Comparison of ENCODE assay signal across 1 cellular context in genomic region chr10:87095241-87095945, GRCh38.
A peak's percentile ranks its signal among the peaks of the same experiment; 100 is the strongest.
TF ChIP-seq lines count a peak whose summit lies in the region.

No MANE protein-coding gene starts in this region.

TF ChIP-seq in K562, 482 proteins besides CTCF, POLR2A, EP300 and RAD21 (continued from another document and continues in another):
- TF ChIP-seq MGA (IDR thresholded peaks at IDR 0.05) (peak; percentile 65), ZNF707 (CRISPR knock-in tag; conservative IDR thresholded peaks at IDR 0.05) (no peak), ZBTB7A (IDR thresholded peaks at IDR 0.05; ENCODE audit: borderline replicate concordance, control insufficient read depth, low read depth, low read length) (peak; percentile 80), ZNF134 (CRISPR knock-in tag; conservative IDR thresholded peaks at IDR 0.05) (peak; percentile 59), GATAD2A (IDR thresholded peaks at IDR 0.05) (no peak), EGR1 (conservative IDR thresholded peaks at IDR 0.05) (peak; percentile 82), NR4A1 (CRISPR knock-in tag; IDR thresholded peaks at IDR 0.05) (no peak), NR4A1 (tag; IDR thresholded peaks at IDR 0.05) (no peak), BDP1 (IDR thresholded peaks at IDR 0.05; ENCODE audit: insufficient read depth, insufficient read length) (no peak), MEF2A (IDR thresholded peaks at IDR 0.05; ENCODE audit: control insufficient read depth, low read depth, low read length) (no peak), GTF2F1 (IDR thresholded peaks at IDR 0.05; ENCODE audit: low read depth, low read length) (no peak), CREB1 (IDR thresholded peaks at IDR 0.05) (0 out of 2 replicates have a peak, but pooled peaks have one; percentile 45), CREB1 (CRISPR knock-in tag; IDR thresholded peaks at IDR 0.05) (peak; percentile 72), HDAC8 (tag; IDR thresholded peaks at IDR 0.05) (no peak), USF1 (CRISPR knock-in tag; IDR thresholded peaks at IDR 0.05) (peak; percentile 79), PHF21A (IDR thresholded peaks at IDR 0.05; ENCODE audit: borderline replicate concordance, low read depth) (no peak), KAT8 (IDR thresholded peaks at IDR 0.05; ENCODE audit: low read depth) (no peak), MCM2 (IDR thresholded peaks at IDR 0.05; ENCODE audit: low read depth) (no peak), FIP1L1 (IDR thresholded peaks at IDR 0.05; ENCODE audit: low read depth, low read length, poor library complexity, severe bottlenecking) (peak; percentile 56), CREBBP (IDR thresholded peaks at IDR 0.05; ENCODE audit: low read depth, low read length) (no peak), ARID3B (CRISPR knock-in tag; IDR thresholded peaks at IDR 0.05; ENCODE audit: borderline replicate concordance) (no peak), NR2C2 (CRISPR knock-in tag; IDR thresholded peaks at IDR 0.05) (no peak), NR2C2 (tag; IDR thresholded peaks at IDR 0.05) (peak; percentile 15; the same call in 1 of the 2 replicates), ZNF444 (CRISPR knock-in tag; IDR thresholded peaks at IDR 0.05) (no peak), ARID1B (IDR thresholded peaks at IDR 0.05) (no peak), BRCA1 (IDR thresholded peaks at IDR 0.05) (no peak), BRCA1 (CRISPR knock-in tag; IDR thresholded peaks at IDR 0.05) (no peak), NKRF (IDR thresholded peaks at IDR 0.05; ENCODE audit: borderline replicate concordance) (peak; percentile 66; the same call in 1 of the 2 replicates), ATF1 (CRISPR knock-in tag; IDR thresholded peaks at IDR 0.05) (no peak), ATF1 (tag; IDR thresholded peaks at IDR 0.05) (peak; percentile 68), WHSC1 (IDR thresholded peaks at IDR 0.05; ENCODE audit: low read length) (no peak), CREM (IDR thresholded peaks at IDR 0.05; ENCODE audit: low read depth) (0 out of 2 replicates have a peak, but pooled peaks have one; percentile 27), RB1 (IDR thresholded peaks at IDR 0.05; ENCODE audit: low read depth) (0 out of 2 replicates have a peak, but pooled peaks have one; percentile 54)
- TF ChIP-seq, protein P1, sequence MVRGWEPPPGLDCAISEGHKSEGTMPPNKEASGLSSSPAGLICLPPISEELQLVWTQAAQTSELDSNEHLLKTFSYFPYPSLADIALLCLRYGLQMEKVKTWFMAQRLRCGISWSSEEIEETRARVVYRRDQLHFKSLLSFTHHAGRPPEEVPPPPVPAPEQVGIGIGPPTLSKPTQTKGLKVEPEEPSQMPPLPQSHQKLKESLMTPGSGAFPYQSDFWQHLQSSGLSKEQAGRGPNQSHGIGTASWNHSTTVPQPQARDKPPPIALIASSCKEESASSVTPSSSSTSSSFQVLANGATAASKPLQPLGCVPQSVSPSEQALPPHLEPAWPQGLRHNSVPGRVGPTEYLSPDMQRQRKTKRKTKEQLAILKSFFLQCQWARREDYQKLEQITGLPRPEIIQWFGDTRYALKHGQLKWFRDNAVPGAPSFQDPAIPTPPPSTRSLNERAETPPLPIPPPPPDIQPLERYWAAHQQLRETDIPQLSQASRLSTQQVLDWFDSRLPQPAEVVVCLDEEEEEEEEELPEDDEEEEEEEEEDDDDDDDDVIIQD (CRISPR knock-in tag; IDR thresholded peaks at IDR 0.05), result no peak
- TF ChIP-seq, protein P2, sequence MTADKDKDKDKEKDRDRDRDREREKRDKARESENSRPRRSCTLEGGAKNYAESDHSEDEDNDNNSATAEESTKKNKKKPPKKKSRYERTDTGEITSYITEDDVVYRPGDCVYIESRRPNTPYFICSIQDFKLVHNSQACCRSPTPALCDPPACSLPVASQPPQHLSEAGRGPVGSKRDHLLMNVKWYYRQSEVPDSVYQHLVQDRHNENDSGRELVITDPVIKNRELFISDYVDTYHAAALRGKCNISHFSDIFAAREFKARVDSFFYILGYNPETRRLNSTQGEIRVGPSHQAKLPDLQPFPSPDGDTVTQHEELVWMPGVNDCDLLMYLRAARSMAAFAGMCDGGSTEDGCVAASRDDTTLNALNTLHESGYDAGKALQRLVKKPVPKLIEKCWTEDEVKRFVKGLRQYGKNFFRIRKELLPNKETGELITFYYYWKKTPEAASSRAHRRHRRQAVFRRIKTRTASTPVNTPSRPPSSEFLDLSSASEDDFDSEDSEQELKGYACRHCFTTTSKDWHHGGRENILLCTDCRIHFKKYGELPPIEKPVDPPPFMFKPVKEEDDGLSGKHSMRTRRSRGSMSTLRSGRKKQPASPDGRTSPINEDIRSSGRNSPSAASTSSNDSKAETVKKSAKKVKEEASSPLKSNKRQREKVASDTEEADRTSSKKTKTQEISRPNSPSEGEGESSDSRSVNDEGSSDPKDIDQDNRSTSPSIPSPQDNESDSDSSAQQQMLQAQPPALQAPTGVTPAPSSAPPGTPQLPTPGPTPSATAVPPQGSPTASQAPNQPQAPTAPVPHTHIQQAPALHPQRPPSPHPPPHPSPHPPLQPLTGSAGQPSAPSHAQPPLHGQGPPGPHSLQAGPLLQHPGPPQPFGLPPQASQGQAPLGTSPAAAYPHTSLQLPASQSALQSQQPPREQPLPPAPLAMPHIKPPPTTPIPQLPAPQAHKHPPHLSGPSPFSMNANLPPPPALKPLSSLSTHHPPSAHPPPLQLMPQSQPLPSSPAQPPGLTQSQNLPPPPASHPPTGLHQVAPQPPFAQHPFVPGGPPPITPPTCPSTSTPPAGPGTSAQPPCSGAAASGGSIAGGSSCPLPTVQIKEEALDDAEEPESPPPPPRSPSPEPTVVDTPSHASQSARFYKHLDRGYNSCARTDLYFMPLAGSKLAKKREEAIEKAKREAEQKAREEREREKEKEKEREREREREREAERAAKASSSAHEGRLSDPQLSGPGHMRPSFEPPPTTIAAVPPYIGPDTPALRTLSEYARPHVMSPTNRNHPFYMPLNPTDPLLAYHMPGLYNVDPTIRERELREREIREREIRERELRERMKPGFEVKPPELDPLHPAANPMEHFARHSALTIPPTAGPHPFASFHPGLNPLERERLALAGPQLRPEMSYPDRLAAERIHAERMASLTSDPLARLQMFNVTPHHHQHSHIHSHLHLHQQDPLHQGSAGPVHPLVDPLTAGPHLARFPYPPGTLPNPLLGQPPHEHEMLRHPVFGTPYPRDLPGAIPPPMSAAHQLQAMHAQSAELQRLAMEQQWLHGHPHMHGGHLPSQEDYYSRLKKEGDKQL (CRISPR knock-in tag; IDR thresholded peaks at IDR 0.05; ENCODE audit: borderline replicate concordance), result no peak
